ENCODE assay signal across 1 cellular context in genomic region chr22:19436444-19437161, GRCh38. TPM values are rescaled to one million over a fixed set of nuclear protein-coding genes. Genes with fewer than 3 reads are reported as not detected.
"Had no signal": no experiment of that assay in that cellular context is flagged by ENCODE, and none has a peak within 500 bp of the region (broad histone marks: within the 10 kb centered on the region; RNA-seq: fewer than 3 reads in every experiment).

No MANE protein-coding gene starts in this region.

RNA-seq across cellular contexts. Expression of gene CDC45, which starts 43.1 kb away (rescaled TPM):
- total RNA-seq: ascending aorta had no signal
